ENCODE assay signal across 7 cellular contexts in genomic region chr1:109931189-109931672, GRCh38. TPM values are rescaled to one million over a fixed set of nuclear protein-coding genes. Genes with fewer than 3 reads are reported as not detected.
DNase-seq lines count a peak whose midpoint lies in the region; ATAC-seq lines count a peak whose summit lies in the region.

No MANE protein-coding gene starts in this region.

- H3K4me3 Mint-ChIP-seq in natural killer cell treated with Interleukin-12 subunit alpha and Interleukin-12 subunit beta and Interleukin-15 and Interleukin-18, amount 100 ng/mL, for 72 hours: no peak overlapping the region

- DNase-seq in NCI-H226 (peak; percentile 42), caudate nucleus (lab: John Stamatoyannopoulos, UW) (peak in 13 of 61 donors; percentile 7 to 47 (median 16)), kidney tubule cell (ENCODE audit: low spot score) (peak; percentile 82), substantia nigra (lab: John Stamatoyannopoulos, UW) (peak in 26 of 49 donors; percentile 23 to 71 (median 43)), CD1c-positive myeloid dendritic cell (ENCODE audit: extremely low spot score) (no peak), NOMO-1 treated with dmso at 0.1 percent for 144 hours (lab: John Stamatoyannopoulos, UW; ENCODE audit: unreplicated experiment) (no peak)
- no peak for DNase-seq in natural killer cell treated with Interleukin-12 subunit alpha and Interleukin-12 subunit beta and Interleukin-15 and Interleukin-18, amount 100 ng/mL, for 72 hours (ENCODE audit: low spot score)

- H3K9me3 Mint-ChIP-seq in natural killer cell treated with Interleukin-12 subunit alpha and Interleukin-12 subunit beta and Interleukin-15 and Interleukin-18, amount 100 ng/mL, for 72 hours: no peaks in the 10 kb centered on the region

- no peak overlapping the region for H3K27ac Mint-ChIP-seq in natural killer cell treated with Interleukin-12 subunit alpha and Interleukin-12 subunit beta and Interleukin-15 and Interleukin-18, amount 100 ng/mL, for 72 hours

- no peak for ATAC-seq in natural killer cell treated with Interleukin-12 subunit alpha and Interleukin-12 subunit beta and Interleukin-15 and Interleukin-18, amount 100 ng/mL, for 72 hours

- H3K27me3 Mint-ChIP-seq in natural killer cell treated with Interleukin-12 subunit alpha and Interleukin-12 subunit beta and Interleukin-15 and Interleukin-18, amount 100 ng/mL, for 72 hours: peaks cover 0 to 11% of the 10 kb centered on the region in 2 donors

- H3K36me3 Mint-ChIP-seq in natural killer cell treated with Interleukin-12 subunit alpha and Interleukin-12 subunit beta and Interleukin-15 and Interleukin-18, amount 100 ng/mL, for 72 hours: peaks cover 5% of the 10 kb centered on the region

- peak overlapping the region; percentile 24 for H3K27ac ChIP-seq in caudate nucleus (ENCODE audit: low read depth, low read length)
- peak overlapping the region; percentile 16 for H3K27ac ChIP-seq in substantia nigra (ENCODE audit: low read depth, low read length, poor library complexity, severe bottlenecking)

- H3K4me1 Mint-ChIP-seq in natural killer cell treated with Interleukin-12 subunit alpha and Interleukin-12 subunit beta and Interleukin-15 and Interleukin-18, amount 100 ng/mL, for 72 hours (ENCODE audit: low read depth in 2 of 2): peaks cover 11 to 15% of the 10 kb centered on the region in 2 donors

RNA-seq across cellular contexts. Expression of gene CSF1, which starts 20.6 kb away (rescaled TPM):
- 10 to 100 TPM in 1 of 2 donors, 1 to 10 TPM in 1; 5.6 to 24.1 TPM for total RNA-seq in natural killer cell treated with Interleukin-12 subunit alpha and Interleukin-12 subunit beta and Interleukin-15 and Interleukin-18, amount 100 ng/mL, for 72 hours

RNA-seq across cellular contexts. Expression of gene AHCYL1, which starts 53.3 kb away (rescaled TPM):
- total RNA-seq in natural killer cell treated with Interleukin-12 subunit alpha and Interleukin-12 subunit beta and Interleukin-15 and Interleukin-18, amount 100 ng/mL, for 72 hours: 10 to 100 TPM; 44.8 to 47.8 TPM

Comparison
In these comparisons a context has a peak if more than half of its experiments do, and no peak if none do; other contexts are left out.
1. DNase-seq: peak in NCI-H226 (single experiment), kidney tubule cell (single experiment) and substantia nigra (26 of 49); none in CD1c-positive myeloid dendritic cell (single experiment), natural killer cell treated with Interleukin-12 subunit alpha and Interleukin-12 subunit beta and Interleukin-15 and Interleukin-18, amount 100 ng/mL, for 72 hours (single experiment) and NOMO-1 treated with dmso at 0.1 percent for 144 hours (single experiment).